Comparison of ENCODE assay signal across 1 cellular context in genomic region chr6:116229287-116229913, GRCh38.
TF ChIP-seq lines count a peak whose summit lies in the region.

No MANE protein-coding gene starts in this region.

TF ChIP-seq in GM12878, 131 proteins besides CTCF, POLR2A, EP300 and RAD21:
- TF ChIP-seq PBX3 (IDR thresholded peaks at IDR 0.05; ENCODE audit: insufficient replicate concordance, low read depth, low read length): peak; percentile 10
- TF ChIP-seq RFX5 (IDR thresholded peaks at IDR 0.05; ENCODE audit: low read depth, low read length): peak; percentile 86
- TF ChIP-seq MXI1 (IDR thresholded peaks at IDR 0.05; ENCODE audit: low read depth, low read length): no peak
- TF ChIP-seq, protein P1, sequence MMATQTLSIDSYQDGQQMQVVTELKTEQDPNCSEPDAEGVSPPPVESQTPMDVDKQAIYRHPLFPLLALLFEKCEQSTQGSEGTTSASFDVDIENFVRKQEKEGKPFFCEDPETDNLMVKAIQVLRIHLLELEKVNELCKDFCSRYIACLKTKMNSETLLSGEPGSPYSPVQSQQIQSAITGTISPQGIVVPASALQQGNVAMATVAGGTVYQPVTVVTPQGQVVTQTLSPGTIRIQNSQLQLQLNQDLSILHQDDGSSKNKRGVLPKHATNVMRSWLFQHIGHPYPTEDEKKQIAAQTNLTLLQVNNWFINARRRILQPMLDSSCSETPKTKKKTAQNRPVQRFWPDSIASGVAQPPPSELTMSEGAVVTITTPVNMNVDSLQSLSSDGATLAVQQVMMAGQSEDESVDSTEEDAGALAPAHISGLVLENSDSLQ (IDR thresholded peaks at IDR 0.05): peak; percentile 73
- no peak for TF ChIP-seq MEF2B (IDR thresholded peaks at IDR 0.05; ENCODE audit: partially characterized antibody, poor library complexity, severe bottlenecking)
- TF ChIP-seq CEBPZ (IDR thresholded peaks at IDR 0.05; ENCODE audit: low read depth, low read length): no peak
- no peak for TF ChIP-seq USF1 (IDR thresholded peaks at IDR 0.05; ENCODE audit: borderline replicate concordance, extremely low read length, insufficient read depth, low read depth, low read length)
- peak; percentile 33; the same call in 1 of the 2 replicates for TF ChIP-seq BMI1 (IDR thresholded peaks at IDR 0.05; ENCODE audit: borderline replicate concordance)
- peak; percentile 69; the same call in 1 of the 2 replicates for TF ChIP-seq CREB1 (IDR thresholded peaks at IDR 0.05; ENCODE audit: low read depth)
